15 cellular contexts compared by ENCODE assay signal in genomic region chr7:50666124-50666496, GRCh38.
"Had no signal": no experiment of that assay in that cellular context is flagged by ENCODE, and none has a peak within 500 bp of the region (broad histone marks: within the 10 kb centered on the region; RNA-seq: fewer than 3 reads in every experiment).

No MANE protein-coding gene starts in this region.

- H3K27me3 ChIP-seq: dorsolateral prefrontal cortex, heart left ventricle, ovary, upper lobe of right lung had no signal

- ATAC-seq: activated T-helper 17 cell treated with anti-CD3 and anti-CD28 coated beads, Interleukin-2, amount 50 U/mL, for 72 hours; heart left ventricle; stimulated activated naive CD8-positive, alpha-beta T cell treated with anti-CD3 and anti-CD28 coated beads, Interleukin-15, Interleukin-2, amounts not matched to agents 100 U/mL and 50 U/mL, for 24 hours; upper lobe of right lung had no signal

- H3K36me3 Mint-ChIP-seq: activated naive CD4-positive, alpha-beta T cell treated with anti-CD3 and anti-CD28 coated beads, Interleukin-2, amount 10 ng/mL, durations not matched to agents 7 days and 5 days had no signal

- H3K9me3 Mint-ChIP-seq: activated B cell treated with CpG ODN at 0.5 μM for 24 hours; activated CD4-positive, alpha-beta T cell treated with anti-CD3 and anti-CD28 coated beads, Interleukin-2, amount 10 ng/mL, durations not matched to agents 7 days and 5 days; activated naive CD4-positive, alpha-beta T cell treated with anti-CD3 and anti-CD28 coated beads, Interleukin-2, amount 10 ng/mL, durations not matched to agents 7 days and 5 days; activated T-helper 17 cell treated with anti-CD3 and anti-CD28 coated beads, Interleukin-2, amount 50 U/mL, for 72 hours; endodermal cell had no signal

- H3K9me3 ChIP-seq: ovary, upper lobe of right lung had no signal

- H3K27ac Mint-ChIP-seq: activated B cell treated with CpG ODN at 0.5 μM for 24 hours; activated CD4-positive, alpha-beta T cell treated with anti-CD3 and anti-CD28 coated beads, Interleukin-2, amount 10 ng/mL, durations not matched to agents 7 days and 5 days; activated naive CD4-positive, alpha-beta T cell treated with anti-CD3 and anti-CD28 coated beads, Interleukin-2, amount 10 ng/mL, durations not matched to agents 7 days and 5 days; activated T-helper 17 cell treated with anti-CD3 and anti-CD28 coated beads, Interleukin-2, amount 50 U/mL, for 72 hours had no signal

- H3K4me3 Mint-ChIP-seq: activated B cell treated with CpG ODN at 0.5 μM for 24 hours; activated CD4-positive, alpha-beta T cell treated with anti-CD3 and anti-CD28 coated beads, Interleukin-2, amount 10 ng/mL, durations not matched to agents 7 days and 5 days; activated naive CD4-positive, alpha-beta T cell treated with anti-CD3 and anti-CD28 coated beads, Interleukin-2, amount 10 ng/mL, durations not matched to agents 7 days and 5 days; activated T-helper 17 cell treated with anti-CD3 and anti-CD28 coated beads, Interleukin-2, amount 50 U/mL, for 72 hours; endodermal cell had no signal

- DNase-seq: activated B cell treated with CpG ODN at 0.5 μM for 24 hours; activated CD4-positive, alpha-beta T cell treated with anti-CD3 and anti-CD28 coated beads, Interleukin-2, amount 10 ng/mL, durations not matched to agents 7 days and 5 days; activated naive CD4-positive, alpha-beta T cell treated with anti-CD3 and anti-CD28 coated beads, Interleukin-2, amount 10 ng/mL, durations not matched to agents 7 days and 5 days; endodermal cell; midbrain; ovary; stimulated activated CD4-positive, alpha-beta T cell treated with anti-CD3 and anti-CD28 coated beads, Interleukin-4, amount 100 ng/mL, for 4 hours; stimulated activated CD8-positive, alpha-beta memory T cell treated with anti-CD3 and anti-CD28 coated beads, Interleukin-4, amount 100 ng/mL, for 48 hours; stimulated activated naive CD8-positive, alpha-beta T cell treated with anti-CD3 and anti-CD28 coated beads, Interleukin-15, Interleukin-2, amounts not matched to agents 100 U/mL and 50 U/mL, for 24 hours; T-helper 2 cell; upper lobe of right lung had no signal

- H3K36me3 ChIP-seq: ovary had no signal

- H3K4me3 ChIP-seq: dorsolateral prefrontal cortex, heart left ventricle, ovary, smooth muscle cell, upper lobe of right lung had no signal
